In the genomic region with DNA sequence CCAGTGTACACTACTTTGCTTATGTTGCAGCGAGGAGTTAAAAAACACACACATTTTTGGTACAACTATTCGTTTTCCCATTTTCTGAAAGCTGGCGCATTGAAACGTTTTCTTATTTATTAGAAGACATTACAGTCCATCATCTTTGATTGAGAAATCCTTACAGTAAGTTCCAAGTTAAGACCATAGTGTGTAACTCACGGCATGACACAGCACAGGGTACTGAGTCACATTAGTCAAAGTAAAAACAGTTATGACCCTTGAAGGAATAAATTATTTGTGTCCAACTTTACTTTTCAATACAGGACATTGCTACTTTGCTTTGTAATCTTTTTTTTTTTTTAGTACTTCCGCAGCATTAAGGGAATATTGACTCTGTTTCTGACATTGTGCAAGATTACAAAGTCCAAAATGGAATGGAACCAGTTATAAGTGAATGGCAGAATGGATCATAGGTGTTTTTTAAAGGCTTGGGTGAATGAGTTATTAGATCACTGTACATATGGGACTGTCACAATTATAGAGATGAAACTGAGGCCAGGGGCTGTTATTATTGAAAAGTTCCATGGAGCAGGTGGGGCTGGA, we compare ENCODE assay signal across 14 cellular contexts.
"Had no signal": no experiment of that assay in that cellular context is flagged by ENCODE, and none has a peak within 500 bp of the region (broad histone marks: within the 10 kb centered on the region; RNA-seq: fewer than 3 reads in every experiment).

No MANE protein-coding gene starts in this region.

- H3K36me3 ChIP-seq: suprapubic skin, upper lobe of left lung, WERI-Rb-1 had no signal

- H3K9me3 ChIP-seq: suprapubic skin, upper lobe of left lung had no signal

- H3K27me3 Mint-ChIP-seq: activated CD4-positive, alpha-beta T cell treated with anti-CD3 and anti-CD28 coated beads for 36 hours had no signal

- H3K27ac Mint-ChIP-seq: activated CD4-positive, alpha-beta T cell treated with anti-CD3 and anti-CD28 coated beads for 36 hours; activated CD8-positive, alpha-beta T cell treated with anti-CD3 and anti-CD28 coated beads, Interleukin-2, amount 10 ng/mL, durations not matched to agents 7 days and 5 days; stimulated activated effector memory CD8-positive, alpha-beta T cell treated with anti-CD3 and anti-CD28 coated beads, Interleukin-12 subunit alpha, Interleukin-12 subunit beta, amount 100 ng/mL, for 72 hours had no signal

- H3K36me3 Mint-ChIP-seq: stimulated activated effector memory CD8-positive, alpha-beta T cell treated with anti-CD3 and anti-CD28 coated beads, Interleukin-12 subunit alpha, Interleukin-12 subunit beta, amount 100 ng/mL, for 72 hours had no signal

- H3K9me3 Mint-ChIP-seq: stimulated activated effector memory CD8-positive, alpha-beta T cell treated with anti-CD3 and anti-CD28 coated beads, Interleukin-12 subunit alpha, Interleukin-12 subunit beta, amount 100 ng/mL, for 72 hours had no signal

- H3K27me3 ChIP-seq: suprapubic skin, upper lobe of left lung had no signal

- H3K27ac ChIP-seq: suprapubic skin, upper lobe of left lung, WERI-Rb-1 had no signal

- H3K4me3 Mint-ChIP-seq: activated CD4-positive, alpha-beta T cell treated with anti-CD3 and anti-CD28 coated beads for 36 hours; activated CD8-positive, alpha-beta T cell treated with anti-CD3 and anti-CD28 coated beads, Interleukin-2, amount 10 ng/mL, durations not matched to agents 7 days and 5 days; stimulated activated effector memory CD8-positive, alpha-beta T cell treated with anti-CD3 and anti-CD28 coated beads, Interleukin-12 subunit alpha, Interleukin-12 subunit beta, amount 100 ng/mL, for 72 hours had no signal

- ATAC-seq: activated CD4-positive, alpha-beta T cell treated with anti-CD3 and anti-CD28 coated beads for 36 hours; activated CD8-positive, alpha-beta T cell treated with anti-CD3 and anti-CD28 coated beads, Interleukin-2, amount 10 ng/mL, durations not matched to agents 7 days and 5 days; stimulated activated effector memory CD8-positive, alpha-beta T cell treated with anti-CD3 and anti-CD28 coated beads, Interleukin-12 subunit alpha, Interleukin-12 subunit beta, amount 100 ng/mL, for 72 hours had no signal

- H3K4me1 Mint-ChIP-seq: stimulated activated effector memory CD8-positive, alpha-beta T cell treated with anti-CD3 and anti-CD28 coated beads, Interleukin-12 subunit alpha, Interleukin-12 subunit beta, amount 100 ng/mL, for 72 hours had no signal

- H3K4me3 ChIP-seq: suprapubic skin, upper lobe of left lung had no signal

- DNase-seq: activated CD4-positive, alpha-beta T cell treated with anti-CD3 and anti-CD28 coated beads for 36 hours; activated CD8-positive, alpha-beta memory T cell treated with anti-CD3 and anti-CD28 coated beads, Interleukin-2, amount 50 U/mL, for 48 hours; activated CD8-positive, alpha-beta T cell treated with anti-CD3 and anti-CD28 coated beads, Interleukin-2, amount 10 ng/mL, durations not matched to agents 7 days and 5 days; activated naive CD4-positive, alpha-beta T cell treated with Interleukin-2 at 50 U/mL for 16 hours; central memory CD4-positive, alpha-beta T cell; cortex of kidney; effector CD8-positive, alpha-beta T cell; left ventricle myocardium superior; mesendoderm; T-helper 1 cell; upper lobe of left lung; WERI-Rb-1 had no signal
